Comparison of ENCODE assay signal across 8 cellular contexts in genomic region chr16:31452631-31453106, GRCh38. TPM values are rescaled to one million over a fixed set of nuclear protein-coding genes. Genes with fewer than 3 reads are reported as not detected.
DNase-seq lines count a peak whose midpoint lies in the region; ATAC-seq and TF ChIP-seq lines count a peak whose summit lies in the region.

No MANE protein-coding gene starts in this region.

- no peak overlapping the region for H3K4me2 ChIP-seq in Karpas-422 (ENCODE audit: low read depth, low read length, poor library complexity, severe bottlenecking)

- TF ChIP-seq CTCF in fibroblast of pulmonary artery (IDR thresholded peaks at IDR 0.05; ENCODE audit: low read length, missing control alignments) = no peak

- no peak overlapping the region for H3K9ac ChIP-seq in Karpas-422 (ENCODE audit: low read length)

- no peaks in the 10 kb centered on the region for H3K9me2 ChIP-seq in Karpas-422 (replicated peaks; ENCODE audit: insufficient read depth, low read length)

- H3K4me1 ChIP-seq in Karpas-422 (ENCODE audit: low read length) = peaks cover 7% of the 10 kb centered on the region

- H3K9me3 ChIP-seq in Karpas-422 (ENCODE audit: low read length) = no peaks in the 10 kb centered on the region

- no peak overlapping the region for H2AFZ ChIP-seq in Karpas-422 (ENCODE audit: low read length)

- H3K27me3 ChIP-seq in Karpas-422 (ENCODE audit: low read length) = no peaks in the 10 kb centered on the region

- H3K36me3 ChIP-seq in Karpas-422 (ENCODE audit: insufficient read depth, low read length) = no peaks in the 10 kb centered on the region

- intact Hi-C loops in posterior vena cava (cut with DNase I) = loop anchor here in 1 of 2 donors (10.0 kb wide), 1 partner anchor 468 kb away; the partner anchor contains the start of gene HSD3B7

- DNase-seq in Daoy (ENCODE audit: low read depth) (peak; percentile 74), fibroblast of pulmonary artery (ENCODE audit: low read depth) (peak; percentile 92), posterior vena cava (ENCODE audit: low spot score) (peak; percentile 37), middle frontal gyrus (ENCODE audit: extremely low spot score, low spot score) (no peak), Karpas-422 (no peak)

- H3K4me3 ChIP-seq in fibroblast of pulmonary artery (replicated peaks; ENCODE audit: low read depth, low read length) (no peak overlapping the region), Karpas-422 (ENCODE audit: low read length) (no peak overlapping the region)

- no peak overlapping the region for H3K27ac ChIP-seq in Karpas-422 (ENCODE audit: low read length)

- H4K20me1 ChIP-seq in Karpas-422 (ENCODE audit: insufficient read depth, low read depth, low read length) = peaks cover 25% of the 10 kb centered on the region; the same call in 1 of the 2 replicates

- ATAC-seq in SK-N-SH treated with all-trans-retinoic acid at 6 μM for 48 hours (peak; percentile 78), GM18907 (IDR thresholded peaks at IDR 0.05; ENCODE audit: unreplicated experiment) (no peak), HG02884 (IDR thresholded peaks at IDR 0.05; ENCODE audit: unreplicated experiment) (no peak)

- H3K79me2 ChIP-seq in Karpas-422 (ENCODE audit: low read length) = peaks cover 10% of the 10 kb centered on the region

TF ChIP-seq in SK-N-SH treated with all-trans-retinoic acid at 6 μM for 48 hours, 23 proteins besides CTCF, POLR2A, EP300 and RAD21:
- TF ChIP-seq OSR1 (CRISPR knock-in tag; IDR thresholded peaks at IDR 0.05) (no peak), BACH2 (CRISPR knock-in tag; IDR thresholded peaks at IDR 0.05; ENCODE audit: borderline replicate concordance) (no peak), GLIS3 (CRISPR knock-in tag; IDR thresholded peaks at IDR 0.05) (no peak), RARB (CRISPR knock-in tag; IDR thresholded peaks at IDR 0.05) (no peak), ZFP3 (CRISPR knock-in tag; IDR thresholded peaks at IDR 0.05) (no peak), TCF4 (CRISPR knock-in tag; IDR thresholded peaks at IDR 0.05; ENCODE audit: borderline replicate concordance) (no peak), ZFP30 (CRISPR knock-in tag; IDR thresholded peaks at IDR 0.05) (no peak), ESRRG (CRISPR knock-in tag; IDR thresholded peaks at IDR 0.05) (no peak), ISL1 (CRISPR knock-in tag; IDR thresholded peaks at IDR 0.05) (no peak)
TF ChIP-seq in SK-N-SH treated with all-trans-retinoic acid at 6 μM for 48 hours: peak in this region for 0.

RNA-seq across cellular contexts. Expression of gene ARMC5, which starts 6.6 kb away (rescaled TPM):
- 13.7 and 16.1 TPM in 2 replicates for total RNA-seq in Daoy (2014; rRNA removed; shearing (Covaris generic))
- 1 to 10 TPM; 6.4 to 8.3 TPM for total RNA-seq in posterior vena cava
- total RNA-seq in Karpas-422 (2014; rRNA removed; shearing (Covaris generic); ENCODE audit: low replicate concordance) = 1.5 and 2.3 TPM in 2 replicates

RNA-seq across cellular contexts. Expression of gene ZNF843, which starts 10.1 kb away (rescaled TPM):
- total RNA-seq in Daoy (2014; rRNA removed; shearing (Covaris generic)) = 0.15 TPM in 1 of 2 replicates, not detected in the other
- total RNA-seq in posterior vena cava = 1 to 10 TPM; 1.0 to 1.9 TPM
- not detected in 2 replicates for total RNA-seq in Karpas-422 (2014; rRNA removed; shearing (Covaris generic); ENCODE audit: low replicate concordance)

RNA-seq across cellular contexts. Expression of gene TGFB1I1, which starts 19.3 kb away (rescaled TPM):
- total RNA-seq in Daoy (2014; rRNA removed; shearing (Covaris generic)) = 20.7 and 22.9 TPM in 2 replicates
- 100 to 1,000 TPM; 232 to 239 TPM for total RNA-seq in posterior vena cava
- not detected in 2 replicates for total RNA-seq in Karpas-422 (2014; rRNA removed; shearing (Covaris generic); ENCODE audit: low replicate concordance)

RNA-seq across cellular contexts. Expression of gene COX6A2, which starts 24.5 kb away (rescaled TPM):
- not detected in 2 replicates for total RNA-seq in Daoy (2014; rRNA removed; shearing (Covaris generic))
- 1 to 10 TPM; 1.1 to 1.5 TPM for total RNA-seq in posterior vena cava
- total RNA-seq in Karpas-422 (2014; rRNA removed; shearing (Covaris generic); ENCODE audit: low replicate concordance) = not detected in 2 replicates

RNA-seq across cellular contexts. Expression of gene SLC5A2, which starts 30.3 kb away (rescaled TPM):
- not detected in 2 replicates for total RNA-seq in Daoy (2014; rRNA removed; shearing (Covaris generic))
- total RNA-seq in posterior vena cava = under 1 TPM in 1 of 2 donors, not detected in 1; 0.33 TPM
- not detected in 2 replicates for total RNA-seq in Karpas-422 (2014; rRNA removed; shearing (Covaris generic); ENCODE audit: low replicate concordance)

Comparison
In these comparisons a context has a peak if more than half of its experiments do, and no peak if none do; other contexts are left out.
1. DNase-seq: peak in Daoy (single experiment), fibroblast of pulmonary artery (single experiment) and posterior vena cava (single experiment); none in middle frontal gyrus (single experiment) and Karpas-422 (single experiment).
2. RNA of gene TGFB1I1, which starts 19.3 kb away (total RNA-seq): 232 to 239 TPM in posterior vena cava and 20.7 to 22.9 TPM in Daoy; not detected in Karpas-422; every median in the first group is over 10 times any median in the second.